Comparison of ENCODE assay signal across 9 cellular contexts in genomic region chr1:183240853-183241252, GRCh38. TPM values are rescaled to one million over a fixed set of nuclear protein-coding genes. Genes with fewer than 3 reads are reported as not detected.
A peak's percentile ranks its signal among the peaks of the same experiment; 100 is the strongest.
DNase-seq lines count a peak whose midpoint lies in the region; ATAC-seq and TF ChIP-seq lines count a peak whose summit lies in the region.
"Not testable (repeated sequence)": the region's sequence is repeated elsewhere in the genome, so short reads cannot be mapped to it uniquely, and the experiment has no call there.
"Had no signal": no experiment of that assay in that cellular context is flagged by ENCODE, and none has a peak within 500 bp of the region (broad histone marks: within the 10 kb centered on the region; RNA-seq: fewer than 3 reads in every experiment).

No MANE protein-coding gene starts in this region.

- in situ Hi-C loops in gastrocnemius medialis (cut with MboI; ENCODE audit: low sequenced_read_pairs in 4 of 4) = loop anchor here in 2 of 4 donors (25.0 kb wide), 1 partner anchor 279 kb away; the partner anchor contains the start of gene SHCBP1L (in 2 of the 2)

- not testable (repeated sequence) for H3K14ac ChIP-seq in mesenchymal stem cell (ENCODE audit: low read length in 2 of 2)

- not testable (repeated sequence) for TF ChIP-seq POLR2A in breast epithelium (IDR thresholded peaks at IDR 0.05); esophagus squamous epithelium (IDR thresholded peaks at IDR 0.05); gastrocnemius medialis (IDR thresholded peaks at IDR 0.05); suprapubic skin (IDR thresholded peaks at IDR 0.05); uterus (IDR thresholded peaks at IDR 0.05)

- CTCF ChIA-PET in HEK293 (lab: Yijun Ruan, JAX) = interaction anchor here (1.9 to 10.3 kb wide), 2 partner anchors 17 to 278 kb away, joined by 8 to 135 read pairs; no protein-coding TSS in a partner anchor

- not testable (repeated sequence) for H3K27me3 ChIP-seq in breast epithelium; esophagus squamous epithelium; right atrium auricular region; mesenchymal stem cell (ENCODE audit: control insufficient read depth in 1 of 2, insufficient read depth in 1 of 2, low read length in 2 of 2); gastrocnemius medialis; suprapubic skin; uterus

- H2AK5ac ChIP-seq in mesenchymal stem cell (ENCODE audit: low read length, severe bottlenecking) = not testable (repeated sequence)

- POLR2A ChIA-PET in HEK293 (lab: Yijun Ruan, JAX) = not testable (repeated sequence)

- H3K18ac ChIP-seq in mesenchymal stem cell (ENCODE audit: low read depth in 1 of 2, low read length in 2 of 2) = not testable (repeated sequence)

- H2BK120ac ChIP-seq in mesenchymal stem cell (ENCODE audit: low read depth, low read length) = not testable (repeated sequence)

- not testable (repeated sequence) for H3K9me3 ChIP-seq in HEK293 (ENCODE audit: control insufficient read depth, insufficient read depth, low read depth, low read length); breast epithelium; esophagus squamous epithelium; right atrium auricular region; mesenchymal stem cell (ENCODE audit: control insufficient read depth, low read length); gastrocnemius medialis; suprapubic skin; uterus

- not testable (repeated sequence) for H3K36me3 ChIP-seq in HEK293 (ENCODE audit: control insufficient read depth in 2 of 2, insufficient read depth in 1 of 2, low read length in 2 of 2); breast epithelium; right atrium auricular region; mesenchymal stem cell (ENCODE audit: control insufficient read depth in 1 of 2, insufficient read depth in 2 of 2, low read depth in 1 of 2, low read length in 2 of 2); gastrocnemius medialis; uterus
- H3K36me3 ChIP-seq in esophagus squamous epithelium = peaks cover 0 to 25% (median 0%) of the 10 kb centered on the region in 3 donors
- peaks cover 10% of the 10 kb centered on the region for H3K36me3 ChIP-seq in suprapubic skin

- H2BK15ac ChIP-seq in mesenchymal stem cell (ENCODE audit: low read depth, poor library complexity, severe bottlenecking) = not testable (repeated sequence)

- not testable (repeated sequence) for TF ChIP-seq CTCF in HEK293 (tag by site-specific recombination; IDR thresholded peaks at IDR 0.05); breast epithelium (IDR thresholded peaks at IDR 0.05); esophagus squamous epithelium (IDR thresholded peaks at IDR 0.05); right atrium auricular region (IDR thresholded peaks at IDR 0.05); gastrocnemius medialis (IDR thresholded peaks at IDR 0.05 in 4 of 5, conservative IDR thresholded peaks at IDR 0.05 in 1 of 5); suprapubic skin (IDR thresholded peaks at IDR 0.05); uterus (IDR thresholded peaks at IDR 0.05)

- not testable (repeated sequence) for H3K27ac ChIP-seq in HEK293 (ENCODE audit: extremely low read depth, low read depth, low read length); mesenchymal stem cell (ENCODE audit: low read length, poor library complexity, severe bottlenecking)
- H3K27ac ChIP-seq in breast epithelium (peak overlapping the region; percentile 66 to 71), esophagus squamous epithelium (peak overlapping the region in 3 of 4 donors; percentile 64 to 79 (median 79)), right atrium auricular region (peak overlapping the region; percentile 41 to 80), gastrocnemius medialis (peak overlapping the region; percentile 54 to 81 (median 64)), suprapubic skin (peak overlapping the region; percentile 87), uterus (peak overlapping the region; percentile 75 to 80)

- WGBS in esophagus squamous epithelium, 2 donors = 89 to 90% methylated on average over 8 of the region's 8 CpGs
- 99% methylated on average over 7 of the region's 8 CpGs for WGBS in mesenchymal stem cell
- 89% methylated on average over 8 of the region's 8 CpGs for WGBS in suprapubic skin

- not testable (repeated sequence) for TF ChIP-seq EP300 in suprapubic skin (IDR thresholded peaks at IDR 0.05)

- intact Hi-C loops in breast epithelium (cut with DNase I; ENCODE audit: low total_unique reads); esophagus squamous epithelium (cut with DNase I); gastrocnemius medialis (cut with DNase I; ENCODE audit: low total_unique reads); uterus (cut with DNase I; ENCODE audit: low total_unique reads): not testable (repeated sequence)

- not testable (repeated sequence) for H2BK5ac ChIP-seq in mesenchymal stem cell (ENCODE audit: low read depth, low read length, poor library complexity, severe bottlenecking)

- not testable (repeated sequence) for H4K91ac ChIP-seq in mesenchymal stem cell (ENCODE audit: low read length)

- not testable (repeated sequence) for H3K4me3 ChIP-seq in HEK293 (ENCODE audit: low read depth, low read length); breast epithelium; esophagus squamous epithelium; right atrium auricular region; mesenchymal stem cell (ENCODE audit: insufficient read depth in 1 of 2, low read depth in 1 of 2, low read length in 2 of 2); gastrocnemius medialis; suprapubic skin; uterus

- H2BK12ac ChIP-seq in mesenchymal stem cell (ENCODE audit: low read length in 2 of 2) = not testable (repeated sequence)

- H3K9ac ChIP-seq in mesenchymal stem cell (ENCODE audit: low read length) = peak overlapping the region; percentile 83

- not testable (repeated sequence) for H4K8ac ChIP-seq in mesenchymal stem cell (ENCODE audit: low read length)

- not testable (repeated sequence) for H3K23ac ChIP-seq in mesenchymal stem cell (ENCODE audit: low read length in 2 of 2)

- H3K4me2 ChIP-seq in mesenchymal stem cell (ENCODE audit: low read length, poor library complexity, severe bottlenecking) = not testable (repeated sequence)

- H3K79me1 ChIP-seq in mesenchymal stem cell (replicated peaks; ENCODE audit: low read length, poor library complexity, severe bottlenecking) = not testable (repeated sequence)

- not testable (repeated sequence) for H2AFZ ChIP-seq in mesenchymal stem cell (ENCODE audit: low read depth, low read length)

- H3K4me1 ChIP-seq in HEK293 (ENCODE audit: control insufficient read depth, insufficient read depth, low read length); breast epithelium; mesenchymal stem cell (ENCODE audit: control insufficient read depth, insufficient read depth, low read depth, low read length); uterus: not testable (repeated sequence)
- H3K4me1 ChIP-seq in esophagus squamous epithelium (peaks cover 0 to 15% (median 6%) of the 10 kb centered on the region in 3 donors), right atrium auricular region (peaks cover 0 to 22% of the 10 kb centered on the region in 2 donors), gastrocnemius medialis (peaks cover 0 to 11% of the 10 kb centered on the region in 2 donors), suprapubic skin (peaks cover 19% of the 10 kb centered on the region)

- not testable (repeated sequence) for ATAC-seq in gastrocnemius medialis

- H3K4ac ChIP-seq in mesenchymal stem cell (ENCODE audit: low read depth in 1 of 2, low read length in 2 of 2) = not testable (repeated sequence)

- not testable (repeated sequence) for DNase-seq in breast epithelium (ENCODE audit: low spot score in 2 of 2); esophagus squamous epithelium (lab: John Stamatoyannopoulos, UW); mesenchymal stem cell; suprapubic skin (ENCODE audit: low spot score in 2 of 2); uterus
- DNase-seq in right atrium auricular region (ENCODE audit: low spot score) = peak; percentile 58
- peak in 1 of 2 donors; percentile 37 for DNase-seq in gastrocnemius medialis

TF ChIP-seq in HEK293, 187 proteins besides CTCF, POLR2A, EP300 and RAD21:
- peak; percentile 68 for TF ChIP-seq KLF1 (tag by site-specific recombination; IDR thresholded peaks at IDR 0.05)
TF ChIP-seq in HEK293: peak in this region for 1; not testable (repeated sequence) for 186.

RNA-seq across cellular contexts. Expression of gene LAMC2, which starts 54.8 kb away (rescaled TPM):
- total RNA-seq in breast epithelium = 10 to 100 TPM in 2 of 3 donors, 1 to 10 TPM in 1; 3.0 to 20.3 (median 16.4) TPM
- 10 to 100 TPM in 3 of 4 donors, 1 to 10 TPM in 1; 9.4 to 17.4 (median 15.9) TPM for total RNA-seq in esophagus squamous epithelium
- total RNA-seq in right atrium auricular region = 1 to 10 TPM; 2.6 to 4.9 TPM
- polyA plus RNA-seq in mesenchymal stem cell (2013, experiment 1 of 2) = 0.37 TPM
- 0.38 TPM for polyA plus RNA-seq in mesenchymal stem cell (2013, experiment 2 of 2)
- total RNA-seq in gastrocnemius medialis = 1 to 10 TPM in 3 of 4 donors, under 1 TPM in 1; 0.78 to 1.8 (median 1.4) TPM
- 10 to 100 TPM; 24.2 to 46.5 (median 35.5) TPM for total RNA-seq in suprapubic skin
- total RNA-seq in uterus = 10 to 100 TPM in 1 of 4 donors, 1 to 10 TPM in 3; 2.1 to 17.4 (median 4.4) TPM
- total RNA-seq: CD4-positive, CD25-positive, alpha-beta regulatory T cell had no signal
- polyA plus RNA-seq: CD4-positive, CD25-positive, alpha-beta regulatory T cell had no signal
